Comparison of ENCODE assay signal across 15 cellular contexts in genomic region chr6:55664581-55665223, GRCh38.
"Had no signal": no experiment of that assay in that cellular context is flagged by ENCODE, and none has a peak within 500 bp of the region (broad histone marks: within the 10 kb centered on the region; RNA-seq: fewer than 3 reads in every experiment).

No MANE protein-coding gene starts in this region.

- H3K4me1 ChIP-seq: psoas muscle had no signal

- H3K27ac ChIP-seq: psoas muscle, sigmoid colon, VCaP had no signal

- H3K9me3 ChIP-seq: psoas muscle had no signal

- H3K27me3 ChIP-seq: esophagus squamous epithelium had no signal

- H3K4me3 ChIP-seq: esophagus squamous epithelium, psoas muscle, sigmoid colon had no signal

- DNase-seq: activated CD4-positive, alpha-beta memory T cell treated with anti-CD3 and anti-CD28 coated beads, Interleukin-2, amount 10 ng/mL, durations not matched to agents 7 days and 5 days; activated CD8-positive, alpha-beta memory T cell treated with anti-CD3 and anti-CD28 coated beads, Interleukin-2, amount 50 U/mL, for 4 hours; activated gamma-delta T cell treated with Interleukin-2 at 50 U/mL for 16 hours; activated naive CD8-positive, alpha-beta T cell treated with anti-CD3 and anti-CD28 coated beads for 36 hours; activated T-cell treated with anti-CD3 and anti-CD28 coated beads, Interleukin-2, amount 50 U/mL, for 72 hours; aorta; esophagus squamous epithelium; psoas muscle; sigmoid colon; stimulated activated CD4-positive, alpha-beta T cell treated with anti-CD3 and anti-CD28 coated beads, Interleukin-12 subunit alpha, Interleukin-12 subunit beta, amount 100 ng/mL, for 4 hours; stimulated activated naive CD4-positive, alpha-beta T cell; substantia nigra; T-helper 9 cell; trophoblast cell had no signal

- H3K36me3 ChIP-seq: esophagus squamous epithelium, sigmoid colon had no signal
